In the genomic region with DNA sequence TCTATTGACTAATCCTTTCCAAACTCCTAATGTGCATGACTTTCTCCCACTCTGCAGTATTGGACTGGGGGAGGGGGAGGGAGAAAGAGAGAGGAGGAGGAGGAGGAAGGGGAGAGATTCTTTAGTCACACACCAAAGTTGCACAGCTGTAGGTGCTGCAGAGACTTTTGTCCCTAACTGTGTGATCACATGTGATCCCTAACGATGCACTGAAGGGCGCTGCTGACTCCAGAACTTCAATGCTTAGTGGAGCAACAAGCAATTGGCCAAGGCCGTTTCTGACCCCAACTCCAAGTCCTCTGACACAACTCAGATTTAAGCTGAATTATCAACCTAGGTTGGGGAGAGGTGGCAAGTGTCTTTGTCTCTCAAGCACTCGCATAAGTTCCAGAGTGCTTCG, we compare ENCODE assay signal across 20 cellular contexts.
"Had no signal": no experiment of that assay in that cellular context is flagged by ENCODE, and none has a peak within 500 bp of the region (broad histone marks: within the 10 kb centered on the region; RNA-seq: fewer than 3 reads in every experiment).

No MANE protein-coding gene starts in this region.

- H3K36me3 ChIP-seq: gastrocnemius medialis, heart right ventricle, left ventricle myocardium inferior, lower lobe of right lung, thoracic aorta, transverse colon had no signal

- H3K9me3 ChIP-seq: gastrocnemius medialis, heart right ventricle, left ventricle myocardium inferior, lower lobe of right lung, thoracic aorta, transverse colon had no signal

- H3K4me3 ChIP-seq: dorsolateral prefrontal cortex, gastrocnemius medialis, heart right ventricle, left ventricle myocardium inferior, lower lobe of right lung, thoracic aorta, transverse colon had no signal

- H3K36me3 Mint-ChIP-seq: immature natural killer cell; memory B cell; stimulated activated naive B cell treated with anti-CD40 and anti-IgM and Interleukin-4, amounts not matched to agents 10 μg/mL and 1 μg/mL and 100 μg/mL, for 72 hours had no signal

- H3K4me1 ChIP-seq: gastrocnemius medialis, heart right ventricle, left ventricle myocardium inferior, lower lobe of right lung, transverse colon had no signal

- H3K27ac ChIP-seq: dorsolateral prefrontal cortex, gastrocnemius medialis, heart right ventricle, left ventricle myocardium inferior, lower lobe of right lung, thoracic aorta, transverse colon had no signal

- DNase-seq: cortex of kidney; dorsolateral prefrontal cortex; effector CD8-positive, alpha-beta T cell; gastrocnemius medialis; heart right ventricle; hypothalamus; immature natural killer cell; kidney; left cardiac atrium; left ventricle myocardium inferior; lower lobe of right lung; naive B cell; stimulated activated CD4-positive, alpha-beta T cell treated with anti-CD3 and anti-CD28 coated beads, Interleukin-2, amount 100 ng/mL, for 24 hours; stimulated activated CD4-positive, alpha-beta T cell treated with anti-CD3 and anti-CD28 coated beads, Interleukin-4, amount 100 ng/mL, for 4 hours; stimulated activated naive B cell treated with anti-CD40 and anti-IgM and Interleukin-4, amounts not matched to agents 10 μg/mL and 1 μg/mL and 100 μg/mL, for 72 hours; stimulated activated naive CD8-positive, alpha-beta T cell treated with anti-CD3 and anti-CD28 coated beads, Interleukin-15, amount 100 ng/mL, for 72 hours; transverse colon had no signal

- H3K27ac Mint-ChIP-seq: immature natural killer cell; memory B cell; stimulated activated naive B cell treated with anti-CD40 and anti-IgM and Interleukin-4, amounts not matched to agents 10 μg/mL and 1 μg/mL and 100 μg/mL, for 72 hours; stimulated activated naive CD8-positive, alpha-beta T cell treated with anti-CD3 and anti-CD28 coated beads, Interleukin-15, amount 100 ng/mL, for 72 hours had no signal

- H3K27me3 ChIP-seq: dorsolateral prefrontal cortex, gastrocnemius medialis, transverse colon had no signal

- ATAC-seq: gastrocnemius medialis; heart right ventricle; left cardiac atrium; lower lobe of right lung; sciatic nerve; stimulated activated naive B cell treated with anti-CD40 and anti-IgM and Interleukin-4, amounts not matched to agents 10 μg/mL and 1 μg/mL and 100 μg/mL, for 72 hours; stimulated activated naive CD8-positive, alpha-beta T cell treated with anti-CD3 and anti-CD28 coated beads, Interleukin-15, amount 100 ng/mL, for 72 hours had no signal
